Comparison of ENCODE assay signal across 23 cellular contexts in genomic region chr2:222241054-222241453, GRCh38. TPM values are rescaled to one million over a fixed set of nuclear protein-coding genes. Genes with fewer than 3 reads are reported as not detected.
A peak's percentile ranks its signal among the peaks of the same experiment; 100 is the strongest.
DNase-seq lines count a peak whose midpoint lies in the region; ATAC-seq and TF ChIP-seq lines count a peak whose summit lies in the region.
"Had no signal": no experiment of that assay in that cellular context is flagged by ENCODE, and none has a peak within 500 bp of the region (broad histone marks: within the 10 kb centered on the region; RNA-seq: fewer than 3 reads in every experiment).

No MANE protein-coding gene starts in this region.

- DNase-seq in DMS 273 treated with DMSO at 0.1 percent for 48 hours (lab: John Stamatoyannopoulos, UW) (peak; percentile 57), NCI-H1105 treated with DMSO at 0.1 percent for 48 hours (lab: John Stamatoyannopoulos, UW) (peak; percentile 87), NCI-H2171 treated with DMSO at 0.1 percent for 48 hours (lab: John Stamatoyannopoulos, UW) (peak; percentile 85), type B pancreatic cell (ENCODE audit: extremely low spot score, unreplicated experiment) (no peak)
- no peak for DNase-seq in natural killer cell treated with Interleukin-12 subunit alpha and Interleukin-12 subunit beta and Interleukin-15 and Interleukin-18, amount 100 ng/mL, for 72 hours (ENCODE audit: low spot score)
- DNase-seq: activated CD4-positive, alpha-beta T cell treated with anti-CD3 and anti-CD28 coated beads, Interleukin-2, amount 10 ng/mL, durations not matched to agents 24 days and 14 days; activated CD8-positive, alpha-beta memory T cell treated with anti-CD3 and anti-CD28 coated beads, Interleukin-2, amount 50 U/mL, for 4 hours; activated effector memory CD4-positive, alpha-beta T cell treated with anti-CD3 and anti-CD28 coated beads, Interleukin-2, amount 50 U/mL, for 16 hours; adrenal gland; dermis blood vessel endothelial cell; GOT3; Kasumi-1; posterior cingulate gyrus; stimulated activated naive CD8-positive, alpha-beta T cell treated with anti-CD3 and anti-CD28 coated beads, Interleukin-15, Interleukin-2, amounts not matched to agents 100 U/mL and 50 U/mL, for 24 hours; tibial artery had no signal

- no peak overlapping the region for H3K27ac Mint-ChIP-seq in type B pancreatic cell
- H3K27ac Mint-ChIP-seq in natural killer cell treated with Interleukin-12 subunit alpha and Interleukin-12 subunit beta and Interleukin-15 and Interleukin-18, amount 100 ng/mL, for 72 hours = no peak overlapping the region
- H3K27ac Mint-ChIP-seq: activated CD4-positive, alpha-beta T cell treated with anti-CD3 and anti-CD28 coated beads, Interleukin-2, amount 10 ng/mL, durations not matched to agents 24 days and 14 days; nephron had no signal

- no peak overlapping the region for H3K4me3 Mint-ChIP-seq in type B pancreatic cell
- no peak overlapping the region for H3K4me3 Mint-ChIP-seq in natural killer cell treated with Interleukin-12 subunit alpha and Interleukin-12 subunit beta and Interleukin-15 and Interleukin-18, amount 100 ng/mL, for 72 hours
- H3K4me3 Mint-ChIP-seq: activated CD4-positive, alpha-beta T cell treated with anti-CD3 and anti-CD28 coated beads, Interleukin-2, amount 10 ng/mL, durations not matched to agents 24 days and 14 days; nephron had no signal

- H3K27me3 Mint-ChIP-seq in type B pancreatic cell = peaks cover 96% of the 10 kb centered on the region
- H3K27me3 Mint-ChIP-seq in natural killer cell treated with Interleukin-12 subunit alpha and Interleukin-12 subunit beta and Interleukin-15 and Interleukin-18, amount 100 ng/mL, for 72 hours = peaks cover 9 to 35% of the 10 kb centered on the region in 2 donors

- H3K4me1 ChIP-seq in ectodermal cell (ENCODE audit: control insufficient read depth, insufficient read depth, low read length) = peaks cover 65% of the 10 kb centered on the region
- H3K4me1 ChIP-seq: adrenal gland had no signal

- H3K36me3 ChIP-seq in ectodermal cell (ENCODE audit: control insufficient read depth, insufficient read depth, low read length) = no peaks in the 10 kb centered on the region
- H3K36me3 ChIP-seq: adrenal gland, tibial artery had no signal

- no peaks in the 10 kb centered on the region for H3K36me3 Mint-ChIP-seq in type B pancreatic cell
- H3K36me3 Mint-ChIP-seq in natural killer cell treated with Interleukin-12 subunit alpha and Interleukin-12 subunit beta and Interleukin-15 and Interleukin-18, amount 100 ng/mL, for 72 hours = no peaks in the 10 kb centered on the region

- no peaks in the 10 kb centered on the region for H3K9me3 ChIP-seq in ectodermal cell (ENCODE audit: control insufficient read depth, low read length)
- H3K9me3 ChIP-seq: adrenal gland, tibial artery had no signal

- peaks cover 10% of the 10 kb centered on the region for H3K4me1 Mint-ChIP-seq in type B pancreatic cell (ENCODE audit: unreplicated experiment)
- no peaks in the 10 kb centered on the region for H3K4me1 Mint-ChIP-seq in natural killer cell treated with Interleukin-12 subunit alpha and Interleukin-12 subunit beta and Interleukin-15 and Interleukin-18, amount 100 ng/mL, for 72 hours (ENCODE audit: low read depth in 2 of 2)
- H3K4me1 Mint-ChIP-seq: activated CD4-positive, alpha-beta T cell treated with anti-CD3 and anti-CD28 coated beads, Interleukin-2, amount 10 ng/mL, durations not matched to agents 24 days and 14 days; nephron had no signal

- H3K4me3 ChIP-seq in ectodermal cell (ENCODE audit: insufficient read depth, low read depth, low read length) = no peak overlapping the region
- H3K4me3 ChIP-seq: adrenal gland, tibial artery had no signal

- no peaks in the 10 kb centered on the region for H3K27me3 ChIP-seq in ectodermal cell (ENCODE audit: control insufficient read depth, insufficient read depth, low read length, poor library complexity, severe bottlenecking)

- no peak for ATAC-seq in HG03571 (IDR thresholded peaks at IDR 0.05; ENCODE audit: unreplicated experiment)
- no peak for ATAC-seq in natural killer cell treated with Interleukin-12 subunit alpha and Interleukin-12 subunit beta and Interleukin-15 and Interleukin-18, amount 100 ng/mL, for 72 hours
- no peak for ATAC-seq in GM19452 (IDR thresholded peaks at IDR 0.05; ENCODE audit: unreplicated experiment)
- ATAC-seq: stimulated activated naive CD8-positive, alpha-beta T cell treated with anti-CD3 and anti-CD28 coated beads, Interleukin-15, Interleukin-2, amounts not matched to agents 100 U/mL and 50 U/mL, for 24 hours had no signal

- H3K27ac ChIP-seq in ectodermal cell (ENCODE audit: insufficient read depth, low read depth, low read length, poor library complexity, severe bottlenecking) = peak overlapping the region; percentile 78
- H3K27ac ChIP-seq: adrenal gland, epithelial cell of prostate, RWPE1, tibial artery had no signal

- WGBS in ectodermal cell, 2 experiments = 21 to 30% methylated on average over 6 of the region's 6 CpGs

- H3K9me3 Mint-ChIP-seq in type B pancreatic cell = no peaks in the 10 kb centered on the region
- H3K9me3 Mint-ChIP-seq in natural killer cell treated with Interleukin-12 subunit alpha and Interleukin-12 subunit beta and Interleukin-15 and Interleukin-18, amount 100 ng/mL, for 72 hours = peaks cover 7% of the 10 kb centered on the region
- H3K9me3 Mint-ChIP-seq: activated CD4-positive, alpha-beta T cell treated with anti-CD3 and anti-CD28 coated beads, Interleukin-2, amount 10 ng/mL, durations not matched to agents 24 days and 14 days; nephron had no signal

- TF ChIP-seq CTCF in type B pancreatic cell (conservative IDR thresholded peaks at IDR 0.05) = no peak

RNA-seq across cellular contexts. Expression of gene PAX3, which starts 57.7 kb away (rescaled TPM):
- polyA plus RNA-seq in ectodermal cell (2013, experiment 1 of 4) = 164 TPM
- 167 TPM for polyA plus RNA-seq in ectodermal cell (2013, experiment 2 of 4)
- 111 TPM for polyA plus RNA-seq in ectodermal cell (2013, experiment 3 of 4)
- 125 TPM for polyA plus RNA-seq in ectodermal cell (2013, experiment 4 of 4)
- 66.7 TPM in 1 of 2 replicates, not detected in the other for total RNA-seq in type B pancreatic cell (ENCODE audit: low replicate concordance)
- total RNA-seq in natural killer cell treated with Interleukin-12 subunit alpha and Interleukin-12 subunit beta and Interleukin-15 and Interleukin-18, amount 100 ng/mL, for 72 hours = not detected
- total RNA-seq: activated CD4-positive, alpha-beta T cell treated with anti-CD3 and anti-CD28 coated beads, Interleukin-2, amount 10 ng/mL, durations not matched to agents 24 days and 14 days; adrenal gland; dermis blood vessel endothelial cell; frontal cortex; mesenteric fat pad had no signal
- polyA plus RNA-seq: adrenal gland had no signal

Comparison
In these comparisons a context has a peak if more than half of its experiments do, and no peak if none do; other contexts are left out.
1. DNase-seq: peak in DMS 273 treated with DMSO at 0.1 percent for 48 hours (single experiment), NCI-H1105 treated with DMSO at 0.1 percent for 48 hours (single experiment) and NCI-H2171 treated with DMSO at 0.1 percent for 48 hours (single experiment); none in type B pancreatic cell (single experiment) and natural killer cell treated with Interleukin-12 subunit alpha and Interleukin-12 subunit beta and Interleukin-15 and Interleukin-18, amount 100 ng/mL, for 72 hours (single experiment).